ENCODE assay signal across 22 cellular contexts in genomic region chr1:2888281-2888845, GRCh38.
"Had no signal": no experiment of that assay in that cellular context is flagged by ENCODE, and none has a peak within 500 bp of the region (broad histone marks: within the 10 kb centered on the region; RNA-seq: fewer than 3 reads in every experiment).

No MANE protein-coding gene starts in this region.

- DNase-seq: activated CD4-positive, alpha-beta T cell treated with anti-CD3 and anti-CD28 coated beads, Interleukin-2, amount 10 ng/mL, durations not matched to agents 7 days and 5 days; activated naive CD4-positive, alpha-beta T cell treated with anti-CD3 and anti-CD28 coated beads, Interleukin-2, amount 50 U/mL, for 16 hours; activated naive CD8-positive, alpha-beta T cell treated with anti-CD3 and anti-CD28 coated beads, Interleukin-2, amount 50 U/mL, for 24 hours; activated T-cell treated with anti-CD3 and anti-CD28 coated beads, Interleukin-2, amount 50 U/mL, for 1 hour; cortex of kidney; head of caudate nucleus; left ventricle myocardium superior; mammary epithelial cell; midbrain; natural killer cell; stimulated activated CD4-positive, alpha-beta T cell treated with anti-CD3 and anti-CD28 coated beads, Interleukin-12 subunit alpha, Interleukin-12 subunit beta, amount 100 ng/mL, for 4 hours; stimulated activated CD4-positive, alpha-beta T cell treated with anti-CD3 and anti-CD28 coated beads, Interleukin-4, amount 100 ng/mL, for 4 hours; stomach; T-helper 2 cell had no signal

- ATAC-seq: activated CD4-positive, CD25-positive, alpha-beta regulatory T cell treated with anti-CD3 and anti-CD28 coated beads, Interleukin-2, amount 50 U/mL, for 24 hours; activated naive CD8-positive, alpha-beta T cell treated with anti-CD3 and anti-CD28 coated beads, Interleukin-2, amount 50 U/mL, for 24 hours; gastroesophageal sphincter; left ventricle myocardium superior; natural killer cell had no signal

- H3K9me3 Mint-ChIP-seq: activated CD4-positive, alpha-beta T cell treated with anti-CD3 and anti-CD28 coated beads, Interleukin-2, amount 10 ng/mL, durations not matched to agents 7 days and 5 days; activated naive CD8-positive, alpha-beta T cell treated with anti-CD3 and anti-CD28 coated beads, Interleukin-2, amount 50 U/mL, for 24 hours; activated T-helper 2 cell treated with anti-CD3 and anti-CD28 coated beads, Interferon-gamma antibody, Interleukin-2, Interleukin-4, amounts not matched to agents 10 μg/mL and 5 μg/mL and 100 μg/mL, durations not matched to agents 14 hours and 24 hours and 36 hours; natural killer cell had no signal

- H3K4me1 ChIP-seq: gastroesophageal sphincter, stomach, suprapubic skin, tibial nerve had no signal

- H3K4me1 Mint-ChIP-seq: activated naive CD8-positive, alpha-beta T cell treated with anti-CD3 and anti-CD28 coated beads, Interleukin-2, amount 50 U/mL, for 24 hours; natural killer cell had no signal

- H3K27me3 Mint-ChIP-seq: activated CD4-positive, alpha-beta T cell treated with anti-CD3 and anti-CD28 coated beads, Interleukin-2, amount 10 ng/mL, durations not matched to agents 7 days and 5 days; progenitor cell of endocrine pancreas had no signal

- H3K27ac Mint-ChIP-seq: activated CD4-positive, alpha-beta T cell treated with anti-CD3 and anti-CD28 coated beads, Interleukin-2, amount 10 ng/mL, durations not matched to agents 7 days and 5 days; activated naive CD8-positive, alpha-beta T cell treated with anti-CD3 and anti-CD28 coated beads, Interleukin-2, amount 50 U/mL, for 24 hours; activated T-helper 2 cell treated with anti-CD3 and anti-CD28 coated beads, Interferon-gamma antibody, Interleukin-2, Interleukin-4, amounts not matched to agents 10 μg/mL and 5 μg/mL and 100 μg/mL, durations not matched to agents 14 hours and 24 hours and 36 hours; natural killer cell; progenitor cell of endocrine pancreas had no signal

- H3K36me3 Mint-ChIP-seq: natural killer cell had no signal

- H3K4me3 Mint-ChIP-seq: activated CD4-positive, alpha-beta T cell treated with anti-CD3 and anti-CD28 coated beads, Interleukin-2, amount 10 ng/mL, durations not matched to agents 7 days and 5 days; activated naive CD8-positive, alpha-beta T cell treated with anti-CD3 and anti-CD28 coated beads, Interleukin-2, amount 50 U/mL, for 24 hours; natural killer cell had no signal

- H3K9me3 ChIP-seq: gastroesophageal sphincter, stomach, suprapubic skin, tibial nerve had no signal

- H3K4me3 ChIP-seq: gastroesophageal sphincter, stomach, suprapubic skin, tibial nerve had no signal

- H3K27ac ChIP-seq: epithelial cell of prostate, gastroesophageal sphincter, stomach, suprapubic skin, tibial nerve, VCaP had no signal

- H3K36me3 ChIP-seq: gastroesophageal sphincter, stomach, suprapubic skin, tibial nerve had no signal
